Comparison of ENCODE assay signal across 1 cellular context in the genomic region with DNA sequence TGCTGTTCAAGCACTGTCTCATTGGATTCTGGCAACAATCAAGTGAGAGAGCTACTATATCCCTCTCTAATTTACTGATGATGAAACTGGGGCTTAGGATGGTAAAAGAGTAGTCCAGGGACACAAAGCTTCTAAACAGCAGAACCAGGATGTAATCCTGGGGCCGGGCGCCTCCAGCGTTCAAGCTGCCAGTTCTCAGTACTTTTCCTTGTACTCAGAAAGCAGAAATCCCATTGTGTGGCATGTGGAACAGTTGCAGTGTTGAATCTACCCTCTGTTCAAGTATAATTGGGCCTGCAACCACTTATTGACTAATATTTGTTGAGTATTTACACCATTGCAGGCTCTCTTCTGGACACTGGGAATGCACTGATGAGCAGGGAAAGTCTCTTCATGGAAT.
TF ChIP-seq lines count a peak whose summit lies in the region.

No MANE protein-coding gene starts in this region.

TF ChIP-seq in H1, 55 proteins besides CTCF, POLR2A, EP300 and RAD21:
- TF ChIP-seq TBP (IDR thresholded peaks at IDR 0.05; ENCODE audit: low read depth, low read length) (no peak), MAFK (IDR thresholded peaks at IDR 0.05; ENCODE audit: low read depth, low read length) (no peak), ZNF274 (IDR thresholded peaks at IDR 0.05; ENCODE audit: borderline replicate concordance, extremely low read depth, low read length) (no peak), POU5F1 (IDR thresholded peaks at IDR 0.05; ENCODE audit: low read depth, low read length) (no peak), NANOG (IDR thresholded peaks at IDR 0.05; ENCODE audit: insufficient read depth, low read depth, low read length, poor library complexity, severe bottlenecking) (no peak), TEAD4 (IDR thresholded peaks at IDR 0.05; ENCODE audit: low read depth, low read length) (no peak), USF2 (IDR thresholded peaks at IDR 0.05; ENCODE audit: low read length) (no peak), CHD1 (IDR thresholded peaks at IDR 0.05; ENCODE audit: low read depth, low read length) (no peak)
- TF ChIP-seq, protein P1, sequence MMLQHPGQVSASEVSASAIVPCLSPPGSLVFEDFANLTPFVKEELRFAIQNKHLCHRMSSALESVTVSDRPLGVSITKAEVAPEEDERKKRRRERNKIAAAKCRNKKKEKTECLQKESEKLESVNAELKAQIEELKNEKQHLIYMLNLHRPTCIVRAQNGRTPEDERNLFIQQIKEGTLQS (IDR thresholded peaks at IDR 0.05; ENCODE audit: insufficient read depth, low read depth, low read length), result no peak
TF ChIP-seq in H1: peak in this region for 0.
